Comparison of ENCODE assay signal across 12 cellular contexts in genomic region chr6:119205911-119206617, GRCh38.
DNase-seq lines count a peak whose midpoint lies in the region; ATAC-seq and TF ChIP-seq lines count a peak whose summit lies in the region.
"Had no signal": no experiment of that assay in that cellular context is flagged by ENCODE, and none has a peak within 500 bp of the region (broad histone marks: within the 10 kb centered on the region; RNA-seq: fewer than 3 reads in every experiment).

No MANE protein-coding gene starts in this region.

- H3K4me3 ChIP-seq in right lobe of liver (no peak overlapping the region), spleen (no peak overlapping the region)
- H3K4me3 ChIP-seq: SJCRH30 had no signal

- intact Hi-C loops in right lobe of liver (cut with DNase I) (no loop called here), spleen (cut with DNase I; ENCODE audit: low total_unique reads) (no loop called here)

- TF ChIP-seq POLR2A in right lobe of liver (IDR thresholded peaks at IDR 0.05) = no peak
- TF ChIP-seq POLR2A in spleen (IDR thresholded peaks at IDR 0.05) = no peak

- peaks cover 36% of the 10 kb centered on the region for H3K36me3 Mint-ChIP-seq in T-cell

- TF ChIP-seq CTCF in right lobe of liver (IDR thresholded peaks at IDR 0.05) (no peak), spleen (IDR thresholded peaks at IDR 0.05 in 8 of 11, conservative IDR thresholded peaks at IDR 0.05 in 3 of 11) (no peak)

- 65% methylated on average over 7 of the region's 7 CpGs for WGBS in right lobe of liver (ENCODE audit: insufficient coverage, low coverage, low lambda C conversion rate, missing lambda C conversion rate)
- 69 to 77% (median 72%) methylated on average over 7 of the region's 7 CpGs for WGBS in spleen, 5 donors

- no peak overlapping the region for H3K4me3 Mint-ChIP-seq in T-cell
- H3K4me3 Mint-ChIP-seq: activated CD8-positive, alpha-beta T cell treated with anti-CD3 and anti-CD28 coated beads for 36 hours had no signal

- no peak for DNase-seq in right lobe of liver
- DNase-seq in T-cell = no peak
- DNase-seq in spleen = no peak
- DNase-seq in NCI-H146 (lab: John Stamatoyannopoulos, UW) = no peak
- DNase-seq: activated CD8-positive, alpha-beta T cell treated with anti-CD3 and anti-CD28 coated beads for 36 hours; left cardiac atrium; NCI-H1694 treated with DMSO at 0.1 percent for 48 hours; SJCRH30 had no signal

- H3K9me3 ChIP-seq in right lobe of liver (no peaks in the 10 kb centered on the region), spleen (no peaks in the 10 kb centered on the region)
- H3K9me3 ChIP-seq: SJCRH30 had no signal

- CTCF ChIA-PET in T-cell (lab: Charles Lee) = interaction anchor here in 1 of 2 donors (0.6 kb wide), 1 partner anchor 20 kb away, joined by 4 read pairs; no protein-coding TSS in a partner anchor

- H3K27ac Mint-ChIP-seq in T-cell = no peak overlapping the region
- H3K27ac Mint-ChIP-seq: activated CD8-positive, alpha-beta T cell treated with anti-CD3 and anti-CD28 coated beads for 36 hours had no signal

- no peaks in the 10 kb centered on the region for H3K27me3 Mint-ChIP-seq in T-cell
- H3K27me3 Mint-ChIP-seq: activated CD8-positive, alpha-beta T cell treated with anti-CD3 and anti-CD28 coated beads for 36 hours had no signal

- POLR2A ChIA-PET in T-cell (lab: Charles Lee) = no interaction called here

- H3K36me3 ChIP-seq in right lobe of liver = peaks cover 0 to 29% (median 11%) of the 10 kb centered on the region in 4 donors
- peaks cover 0 to 41% (median 22%) of the 10 kb centered on the region in 6 donors for H3K36me3 ChIP-seq in spleen
- H3K36me3 ChIP-seq: SJCRH30 had no signal

- peak; percentile 77 for ATAC-seq in GM18873 (IDR thresholded peaks at IDR 0.05; ENCODE audit: low FRiP score, unreplicated experiment)
- peak; percentile 96 for ATAC-seq in GM21619 (IDR thresholded peaks at IDR 0.05; ENCODE audit: unreplicated experiment)
- peak; percentile 92 for ATAC-seq in HG03159 (IDR thresholded peaks at IDR 0.05; ENCODE audit: unreplicated experiment)
- ATAC-seq in right lobe of liver = peak in 3 of 4 donors; percentile 10 to 31 (median 17)
- ATAC-seq in T-cell (replicated peaks in 1 of 4) = no peak
- ATAC-seq: activated CD8-positive, alpha-beta T cell treated with anti-CD3 and anti-CD28 coated beads for 36 hours; HCT116; left cardiac atrium had no signal

- H3K27ac ChIP-seq in right lobe of liver (no peak overlapping the region), spleen (no peak overlapping the region)
- H3K27ac ChIP-seq: SJCRH30 had no signal

- H3K9me3 Mint-ChIP-seq in T-cell = no peaks in the 10 kb centered on the region
- H3K9me3 Mint-ChIP-seq: activated CD8-positive, alpha-beta T cell treated with anti-CD3 and anti-CD28 coated beads for 36 hours had no signal

- H3K27me3 ChIP-seq in right lobe of liver = no peaks in the 10 kb centered on the region
- no peaks in the 10 kb centered on the region for H3K27me3 ChIP-seq in spleen (replicated peaks in 1 of 7)
- H3K27me3 ChIP-seq: SJCRH30 had no signal

- H3K4me1 Mint-ChIP-seq in T-cell = peaks cover 2 to 15% (median 5%) of the 10 kb centered on the region in 3 donors

- H3K4me1 ChIP-seq in right lobe of liver = peaks cover 0 to 29% (median 7%) of the 10 kb centered on the region in 4 donors
- H3K4me1 ChIP-seq in spleen = peaks cover 0 to 18% (median 0%) of the 10 kb centered on the region in 6 donors
- H3K4me1 ChIP-seq: SJCRH30 had no signal

Comparison
In these comparisons a context has a peak if more than half of its experiments do, and no peak if none do; other contexts are left out.
1. ATAC-seq: peak in GM18873 (single experiment), GM21619 (single experiment), HG03159 (single experiment) and right lobe of liver (3 of 4); none in T-cell (0 of 4).